Comparison of ENCODE assay signal across 8 cellular contexts in the genomic region with DNA sequence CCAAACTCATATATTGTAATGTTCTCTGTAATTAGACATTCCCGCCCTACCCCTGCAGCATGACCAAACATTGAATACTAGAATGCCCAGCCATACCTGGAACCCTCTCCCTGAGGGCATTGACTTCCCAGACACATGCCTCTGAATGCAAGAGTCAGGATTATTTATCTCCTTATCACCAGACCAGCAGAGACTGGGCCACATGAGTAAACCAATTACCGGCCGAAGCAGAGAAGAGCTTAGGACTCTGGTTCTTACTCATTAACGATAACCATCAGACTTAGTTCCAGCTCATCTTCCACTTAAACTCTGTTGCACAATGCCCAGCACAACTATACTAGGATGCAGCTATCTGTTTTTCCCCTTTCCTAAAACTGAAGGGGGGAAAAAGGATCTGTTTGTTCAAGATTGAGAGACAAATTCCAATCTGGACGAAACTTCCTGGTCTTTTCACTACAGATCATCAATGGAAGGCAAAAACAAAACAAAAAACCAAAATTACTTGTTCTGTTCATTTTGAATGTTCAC.
DNase-seq lines count a peak whose midpoint lies in the region; ATAC-seq and TF ChIP-seq lines count a peak whose summit lies in the region.
"Had no signal": no experiment of that assay in that cellular context is flagged by ENCODE, and none has a peak within 500 bp of the region (broad histone marks: within the 10 kb centered on the region; RNA-seq: fewer than 3 reads in every experiment).

No MANE protein-coding gene starts in this region.

- POLR2A ChIA-PET in HEK293 (lab: Yijun Ruan, JAX), result interaction anchor here (0.5 to 0.9 kb wide), 2 partner anchors 51 to 420 kb away, joined by 3 read pairs; no protein-coding TSS in a partner anchor

- H3K4me1 ChIP-seq in HEK293 (ENCODE audit: control insufficient read depth, insufficient read depth, low read length), result peaks cover 9% of the 10 kb centered on the region; the same call in 1 of the 2 replicates
- H3K4me1 ChIP-seq in right atrium auricular region, result peaks cover 0 to 71% of the 10 kb centered on the region in 2 donors

- TF ChIP-seq CTCF in HEK293 (tag by site-specific recombination; IDR thresholded peaks at IDR 0.05) (no peak), right atrium auricular region (IDR thresholded peaks at IDR 0.05) (no peak)

- H3K4me3 ChIP-seq in HEK293 (ENCODE audit: low read depth, low read length) (no peak overlapping the region), right atrium auricular region (no peak overlapping the region)

- DNase-seq in SK-N-DZ (ENCODE audit: low spot score), result peak; percentile 99
- no peak for DNase-seq in right atrium auricular region (ENCODE audit: low spot score)
- peak; percentile 24 for DNase-seq in stromal cell of bone marrow (ENCODE audit: low read depth)
- no peak for DNase-seq in NCI-H187 treated with DMSO at 0.1 percent for 48 hours (lab: John Stamatoyannopoulos, UW)
- DNase-seq in T-helper 1 cell, result no peak
- DNase-seq: activated naive CD8-positive, alpha-beta T cell treated with anti-CD3 and anti-CD28 coated beads, Interleukin-2, amount 10 ng/mL, durations not matched to agents 7 days and 5 days had no signal

- no peak for ATAC-seq in GM19463 (IDR thresholded peaks at IDR 0.05; ENCODE audit: unreplicated experiment)

- no peaks in the 10 kb centered on the region for H3K27me3 ChIP-seq in right atrium auricular region

- CTCF ChIA-PET in HEK293 (lab: Yijun Ruan, JAX), result interaction anchor here (0.5 to 1.4 kb wide), 3 partner anchors 11 to 227 kb away, joined by 3 to 4 read pairs (median 4); no protein-coding TSS in a partner anchor

- H3K27ac ChIP-seq in HEK293 (ENCODE audit: extremely low read depth, low read depth, low read length) (no peak overlapping the region), right atrium auricular region (peak overlapping the region; percentile 9 to 75)

- H3K36me3 ChIP-seq in HEK293 (ENCODE audit: control insufficient read depth in 2 of 2, insufficient read depth in 1 of 2, low read length in 2 of 2) (no peaks in the 10 kb centered on the region), right atrium auricular region (no peaks in the 10 kb centered on the region)

- no peaks in the 10 kb centered on the region for H3K9me3 ChIP-seq in HEK293 (ENCODE audit: control insufficient read depth, insufficient read depth, low read depth, low read length)
- no peaks in the 10 kb centered on the region for H3K9me3 ChIP-seq in right atrium auricular region

TF ChIP-seq in HEK293, 187 proteins besides CTCF, POLR2A, EP300 and RAD21:
- TF ChIP-seq ZNF239 (tag by site-specific recombination; IDR thresholded peaks at IDR 0.05) (no peak), GLIS2 (tag by site-specific recombination; IDR thresholded peaks at IDR 0.05) (no peak), SP7 (tag by site-specific recombination; IDR thresholded peaks at IDR 0.05) (peak; percentile 93), ZNF426 (tag by site-specific recombination; IDR thresholded peaks at IDR 0.05) (no peak), ZNF830 (tag by site-specific recombination; IDR thresholded peaks at IDR 0.05; ENCODE audit: low read depth) (no peak), ZEB2 (tag by site-specific recombination; IDR thresholded peaks at IDR 0.05) (0 out of 2 replicates have a peak, but pooled peaks have one; percentile 35), ZNF600 (tag by site-specific recombination; IDR thresholded peaks at IDR 0.05) (no peak), ZNF311 (tag by site-specific recombination; IDR thresholded peaks at IDR 0.05; ENCODE audit: borderline replicate concordance) (no peak), ZNF791 (tag by site-specific recombination; IDR thresholded peaks at IDR 0.05) (no peak), ZFP3 (tag by site-specific recombination; IDR thresholded peaks at IDR 0.05; ENCODE audit: low read depth) (no peak), TRIM28 (IDR thresholded peaks at IDR 0.05; ENCODE audit: borderline replicate concordance, low read length) (0 out of 2 replicates have a peak, but pooled peaks have one; percentile 40), SETDB1 (IDR thresholded peaks at IDR 0.05; ENCODE audit: insufficient read length, low read length) (no peak)
- TF ChIP-seq, protein P1, sequence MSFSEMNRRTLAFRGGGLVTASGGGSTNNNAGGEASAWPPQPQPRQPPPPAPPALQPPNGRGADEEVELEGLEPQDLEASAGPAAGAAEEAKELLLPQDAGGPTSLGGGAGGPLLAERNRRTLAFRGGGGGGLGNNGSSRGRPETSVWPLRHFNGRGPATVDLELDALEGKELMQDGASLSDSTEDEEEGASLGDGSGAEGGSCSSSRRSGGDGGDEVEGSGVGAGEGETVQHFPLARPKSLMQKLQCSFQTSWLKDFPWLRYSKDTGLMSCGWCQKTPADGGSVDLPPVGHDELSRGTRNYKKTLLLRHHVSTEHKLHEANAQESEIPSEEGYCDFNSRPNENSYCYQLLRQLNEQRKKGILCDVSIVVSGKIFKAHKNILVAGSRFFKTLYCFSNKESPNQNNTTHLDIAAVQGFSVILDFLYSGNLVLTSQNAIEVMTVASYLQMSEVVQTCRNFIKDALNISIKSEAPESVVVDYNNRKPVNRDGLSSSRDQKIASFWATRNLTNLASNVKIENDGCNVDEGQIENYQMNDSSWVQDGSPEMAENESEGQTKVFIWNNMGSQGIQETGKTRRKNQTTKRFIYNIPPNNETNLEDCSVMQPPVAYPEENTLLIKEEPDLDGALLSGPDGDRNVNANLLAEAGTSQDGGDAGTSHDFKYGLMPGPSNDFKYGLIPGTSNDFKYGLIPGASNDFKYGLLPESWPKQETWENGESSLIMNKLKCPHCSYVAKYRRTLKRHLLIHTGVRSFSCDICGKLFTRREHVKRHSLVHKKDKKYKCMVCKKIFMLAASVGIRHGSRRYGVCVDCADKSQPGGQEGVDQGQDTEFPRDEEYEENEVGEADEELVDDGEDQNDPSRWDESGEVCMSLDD (tag by site-specific recombination; IDR thresholded peaks at IDR 0.05), result no peak

Comparison
In these comparisons a context has a peak if more than half of its experiments do, and no peak if none do; other contexts are left out.
1. DNase-seq: peak in SK-N-DZ (single experiment) and stromal cell of bone marrow (single experiment); none in right atrium auricular region (single experiment), NCI-H187 treated with DMSO at 0.1 percent for 48 hours (single experiment) and T-helper 1 cell (0 of 5).